Comparison of ENCODE assay signal across 20 cellular contexts in genomic region chr4:117327491-117327890, GRCh38.
DNase-seq lines count a peak whose midpoint lies in the region; ATAC-seq, FAIRE-seq and TF ChIP-seq lines count a peak whose summit lies in the region.
"Had no signal": no experiment of that assay in that cellular context is flagged by ENCODE, and none has a peak within 500 bp of the region (broad histone marks: within the 10 kb centered on the region; RNA-seq: fewer than 3 reads in every experiment).

No MANE protein-coding gene starts in this region.

- no peak overlapping the region for H2AFZ ChIP-seq in astrocyte (ENCODE audit: low read depth, low read length)
- H2AFZ ChIP-seq in neural progenitor cell (replicated peaks), result no peak overlapping the region
- H2AFZ ChIP-seq: GM23248 had no signal

- H3K27me3 Mint-ChIP-seq in astrocyte (ENCODE audit: low read depth, unreplicated experiment) (no peaks in the 10 kb centered on the region), neural progenitor cell (ENCODE audit: insufficient read depth, low read depth) (no peaks in the 10 kb centered on the region), Calu3 (ENCODE audit: unreplicated experiment) (no peaks in the 10 kb centered on the region)
- H3K27me3 Mint-ChIP-seq: B cell; CD4-positive, alpha-beta T cell had no signal

- H4K20me1 ChIP-seq in astrocyte (ENCODE audit: insufficient read depth, low read length), result no peaks in the 10 kb centered on the region
- H4K20me1 ChIP-seq in neural progenitor cell (ENCODE audit: low read depth), result no peaks in the 10 kb centered on the region

- H3K27me3 ChIP-seq in astrocyte (ENCODE audit: insufficient read depth, low read length) (no peaks in the 10 kb centered on the region), neural progenitor cell (no peaks in the 10 kb centered on the region)
- H3K27me3 ChIP-seq: Peyer's patch had no signal

- H3K9me3 ChIP-seq in astrocyte (ENCODE audit: insufficient read depth, low read depth, low read length) (no peaks in the 10 kb centered on the region), neural progenitor cell (ENCODE audit: low read depth) (no peaks in the 10 kb centered on the region)
- H3K9me3 ChIP-seq: Peyer's patch had no signal

- intact Hi-C loops in Calu3 (cut with micrococcal nuclease; ENCODE audit: unreplicated experiment), result loop anchor here (5.0 to 10.0 kb wide), 2 partner anchors 185 to 227 kb away; no protein-coding TSS in a partner anchor

- H3K9ac ChIP-seq in astrocyte (ENCODE audit: low read length) (peak overlapping the region; percentile 67), neural progenitor cell (no peak overlapping the region)
- H3K9ac ChIP-seq: GM23248 had no signal

- H3K36me3 ChIP-seq in astrocyte (ENCODE audit: insufficient read depth, low read length), result no peaks in the 10 kb centered on the region
- no peaks in the 10 kb centered on the region for H3K36me3 ChIP-seq in neural progenitor cell
- H3K36me3 ChIP-seq: Peyer's patch had no signal

- CTCF ChIA-PET in Calu3 (lab: Charles Lee), result no interaction called here

- DNase-seq in A172 (ENCODE audit: low spot score) (peak; percentile 5), NCI-H69 (lab: John Stamatoyannopoulos, UW) (peak; percentile 6), astrocyte (ENCODE audit: low read depth) (no peak), medulla oblongata (ENCODE audit: extremely low spot score) (peak; percentile 8), neural progenitor cell (ENCODE audit: low spot score) (no peak), Calu3 (no peak), NCI-H1694 treated with DMSO at 0.1 percent for 48 hours (lab: John Stamatoyannopoulos, UW) (no peak)
- DNase-seq: CD4-positive, alpha-beta T cell; DMS79 treated with DMSO at 0.1 percent for 48 hours; GDM1; GM23248; NCI-H1436; NCI-H345; NCI-H748 treated with DMSO at 0.1 percent for 48 hours; Peyer's patch; SIG-M5 had no signal

- H3K27ac Mint-ChIP-seq in astrocyte (ENCODE audit: unreplicated experiment), result peak overlapping the region; percentile 68
- H3K27ac Mint-ChIP-seq in neural progenitor cell, result no peak overlapping the region
- no peak overlapping the region for H3K27ac Mint-ChIP-seq in Calu3 (ENCODE audit: unreplicated experiment)
- H3K27ac Mint-ChIP-seq: B cell; CD4-positive, alpha-beta T cell had no signal

- H3K4me2 ChIP-seq in astrocyte (ENCODE audit: low read length) (peak overlapping the region; percentile 70), neural progenitor cell (no peak overlapping the region)

- peaks cover 4% of the 10 kb centered on the region for H3K36me3 Mint-ChIP-seq in astrocyte (ENCODE audit: low read depth, unreplicated experiment)
- no peaks in the 10 kb centered on the region for H3K36me3 Mint-ChIP-seq in neural progenitor cell
- H3K36me3 Mint-ChIP-seq in Calu3 (ENCODE audit: insufficient read depth, unreplicated experiment), result no peaks in the 10 kb centered on the region

- ATAC-seq in HG02852 (IDR thresholded peaks at IDR 0.05; ENCODE audit: unreplicated experiment), result no peak

- no peak for TF ChIP-seq CTCF in astrocyte (IDR thresholded peaks at IDR 0.05; ENCODE audit: insufficient read depth, low read depth, low read length)
- no peak for TF ChIP-seq CTCF in neural progenitor cell (IDR thresholded peaks at IDR 0.05)
- TF ChIP-seq CTCF in Calu3 (IDR thresholded peaks at IDR 0.05; ENCODE audit: unreplicated experiment), result no peak

- H3K4me3 ChIP-seq in astrocyte (ENCODE audit: insufficient read depth, low read depth, low read length) (peak overlapping the region; percentile 53), neural progenitor cell (no peak overlapping the region)
- H3K4me3 ChIP-seq: GM23248, Peyer's patch had no signal

- H3F3A ChIP-seq in neural progenitor cell (ENCODE audit: low read depth), result no peaks in the 10 kb centered on the region

- peaks cover 23% of the 10 kb centered on the region for H3K4me1 ChIP-seq in astrocyte (ENCODE audit: insufficient read depth, low read length)
- no peaks in the 10 kb centered on the region for H3K4me1 ChIP-seq in neural progenitor cell
- H3K4me1 ChIP-seq: Peyer's patch had no signal

- peaks cover 34% of the 10 kb centered on the region for H3K4me1 Mint-ChIP-seq in astrocyte (ENCODE audit: low read depth, unreplicated experiment)
- peaks cover 5% of the 10 kb centered on the region for H3K4me1 Mint-ChIP-seq in neural progenitor cell
- H3K4me1 Mint-ChIP-seq in Calu3 (ENCODE audit: low read depth, unreplicated experiment), result peaks cover 28% of the 10 kb centered on the region
- H3K4me1 Mint-ChIP-seq: B cell had no signal

- no peak for FAIRE-seq in astrocyte (lab: Jason Lieb, UNC)
- FAIRE-seq: GM12892, GM19239 had no signal

- H3K4me3 Mint-ChIP-seq in astrocyte (ENCODE audit: unreplicated experiment) (peak overlapping the region; percentile 85), neural progenitor cell (no peak overlapping the region), Calu3 (ENCODE audit: low read depth, unreplicated experiment) (no peak overlapping the region)
- H3K4me3 Mint-ChIP-seq: B cell; CD4-positive, alpha-beta T cell had no signal

- H3K9me3 Mint-ChIP-seq in astrocyte (ENCODE audit: unreplicated experiment) (no peaks in the 10 kb centered on the region), neural progenitor cell (peaks cover 5% of the 10 kb centered on the region), Calu3 (ENCODE audit: low read depth, unreplicated experiment) (no peaks in the 10 kb centered on the region)

- peaks cover 27% of the 10 kb centered on the region for H3K79me2 ChIP-seq in astrocyte (ENCODE audit: insufficient read depth, low read length)
- H3K79me2 ChIP-seq in neural progenitor cell (ENCODE audit: low read depth), result no peaks in the 10 kb centered on the region

- H3K27ac ChIP-seq in astrocyte (ENCODE audit: low read depth, low read length), result no peak overlapping the region
- no peak overlapping the region for H3K27ac ChIP-seq in neural progenitor cell
- H3K27ac ChIP-seq: GM23248, Peyer's patch had no signal

- no TSS peak for BruUV-seq in Calu3 (replicated peaks; lab: Mats Ljungman, UMichigan)

Comparison
In these comparisons a context has a peak if more than half of its experiments do, and no peak if none do; other contexts are left out.
1. DNase-seq: peak in A172 (single experiment), NCI-H69 (single experiment) and medulla oblongata (single experiment); none in astrocyte (single experiment), neural progenitor cell (single experiment), Calu3 (single experiment) and NCI-H1694 treated with DMSO at 0.1 percent for 48 hours (single experiment).